26 cellular contexts compared by ENCODE assay signal in genomic region chr4:167088115-167088514, GRCh38.
DNase-seq lines count a peak whose midpoint lies in the region; ATAC-seq and TF ChIP-seq lines count a peak whose summit lies in the region.
"Had no signal": no experiment of that assay in that cellular context is flagged by ENCODE, and none has a peak within 500 bp of the region (broad histone marks: within the 10 kb centered on the region; RNA-seq: fewer than 3 reads in every experiment).

No MANE protein-coding gene starts in this region.

- no peak for TF ChIP-seq CTCF in SK-N-SH (IDR thresholded peaks at IDR 0.05)
- TF ChIP-seq CTCF in chondrocyte (IDR thresholded peaks at IDR 0.05), result no peak
- TF ChIP-seq CTCF in CD4-positive, alpha-beta T cell (IDR thresholded peaks at IDR 0.05), result no peak

- no peaks in the 10 kb centered on the region for H3K36me3 ChIP-seq in SK-N-SH (replicated peaks in 1 of 2; ENCODE audit: control insufficient read depth in 1 of 2, insufficient read depth in 2 of 2, low read length in 1 of 2)
- H3K36me3 ChIP-seq: adrenal gland, Peyer's patch, upper lobe of right lung had no signal

- no peak overlapping the region for H3K4me3 ChIP-seq in SK-N-SH (ENCODE audit: low read depth in 2 of 2, low read length in 1 of 2)
- H3K4me3 ChIP-seq: adrenal gland, Peyer's patch, skin epidermis, upper lobe of right lung had no signal

- no peaks in the 10 kb centered on the region for H3K9me3 ChIP-seq in SK-N-SH
- no peaks in the 10 kb centered on the region for H3K9me3 ChIP-seq in CD4-positive, alpha-beta T cell (ENCODE audit: control insufficient read depth, low read length)
- H3K9me3 ChIP-seq: adrenal gland, Peyer's patch, upper lobe of right lung had no signal

- no peaks in the 10 kb centered on the region for H3K79me2 ChIP-seq in SK-N-SH (ENCODE audit: insufficient read depth)

- H3K4me1 Mint-ChIP-seq in chondrocyte (ENCODE audit: low read depth), result no peaks in the 10 kb centered on the region
- H3K4me1 Mint-ChIP-seq in CD4-positive, alpha-beta T cell (ENCODE audit: low read depth), result no peaks in the 10 kb centered on the region
- H3K4me1 Mint-ChIP-seq: nephron had no signal

- H3K9me3 Mint-ChIP-seq in chondrocyte (ENCODE audit: low read depth), result no peaks in the 10 kb centered on the region
- peaks cover 4% of the 10 kb centered on the region for H3K9me3 Mint-ChIP-seq in CD4-positive, alpha-beta T cell
- H3K9me3 Mint-ChIP-seq: nephron had no signal

- H3K27ac Mint-ChIP-seq in chondrocyte (ENCODE audit: unreplicated experiment), result no peak overlapping the region
- H3K27ac Mint-ChIP-seq in CD4-positive, alpha-beta T cell, result no peak overlapping the region
- H3K27ac Mint-ChIP-seq: nephron, progenitor cell of endocrine pancreas had no signal

- no peaks in the 10 kb centered on the region for H3K27me3 ChIP-seq in SK-N-SH (ENCODE audit: insufficient read depth)
- no peaks in the 10 kb centered on the region for H3K27me3 ChIP-seq in CD4-positive, alpha-beta T cell (ENCODE audit: control insufficient read depth, insufficient read depth, low read length)
- H3K27me3 ChIP-seq: adrenal gland, foreskin keratinocyte, Peyer's patch, upper lobe of right lung had no signal

- no peaks in the 10 kb centered on the region for H4K20me1 ChIP-seq in SK-N-SH (ENCODE audit: insufficient read depth)

- no peaks in the 10 kb centered on the region for H3K36me3 Mint-ChIP-seq in chondrocyte (ENCODE audit: low read depth)
- H3K36me3 Mint-ChIP-seq in CD4-positive, alpha-beta T cell (ENCODE audit: low read depth), result no peaks in the 10 kb centered on the region

- no peak overlapping the region for H2AFZ ChIP-seq in SK-N-SH (ENCODE audit: low read depth)

- H3F3A ChIP-seq in SK-N-SH (replicated peaks; ENCODE audit: insufficient read depth), result no peaks in the 10 kb centered on the region

- no peaks in the 10 kb centered on the region for H3K27me3 Mint-ChIP-seq in chondrocyte (ENCODE audit: low read depth)
- no peaks in the 10 kb centered on the region for H3K27me3 Mint-ChIP-seq in CD4-positive, alpha-beta T cell
- H3K27me3 Mint-ChIP-seq: progenitor cell of endocrine pancreas had no signal

- no peak for TF ChIP-seq RAD21 in SK-N-SH (IDR thresholded peaks at IDR 0.05; ENCODE audit: low read length)

- POLR2A ChIA-PET in SK-N-SH (lab: Yijun Ruan, JAX), result no interaction called here
- POLR2A ChIA-PET in CD4-positive, alpha-beta T cell (lab: Charles Lee), result no interaction called here

- H3K4me1 ChIP-seq in SK-N-SH (ENCODE audit: control insufficient read depth in 1 of 2, insufficient read depth in 2 of 2, low read depth in 1 of 2, low read length in 1 of 2), result no peaks in the 10 kb centered on the region
- H3K4me1 ChIP-seq: adrenal gland, foreskin keratinocyte, Peyer's patch, upper lobe of right lung had no signal

- H3K4me2 ChIP-seq in SK-N-SH, result no peak overlapping the region

- no peak overlapping the region for H3K4me3 Mint-ChIP-seq in chondrocyte (ENCODE audit: unreplicated experiment)
- H3K4me3 Mint-ChIP-seq in CD4-positive, alpha-beta T cell, result no peak overlapping the region
- H3K4me3 Mint-ChIP-seq: nephron had no signal

- H3K9me2 ChIP-seq in SK-N-SH, result no peaks in the 10 kb centered on the region

- CTCF ChIA-PET in SK-N-SH (lab: Yijun Ruan, JAX), result no interaction called here
- CTCF ChIA-PET in CD4-positive, alpha-beta T cell (lab: Charles Lee), result no interaction called here

- intact Hi-C loops in CD4-positive, alpha-beta T cell (cut with DNase I, micrococcal nuclease), result no loop called here

- no peak overlapping the region for H3K9ac ChIP-seq in SK-N-SH

- ATAC-seq in GM18502 (IDR thresholded peaks at IDR 0.05; ENCODE audit: poor library complexity, unreplicated experiment), result peak; percentile 88
- peak; percentile 68 for ATAC-seq in GM19395 (IDR thresholded peaks at IDR 0.05; ENCODE audit: unreplicated experiment)
- ATAC-seq in HG02973 (IDR thresholded peaks at IDR 0.05; ENCODE audit: unreplicated experiment), result peak; percentile 72
- peak; percentile 76 for ATAC-seq in HG03457 (IDR thresholded peaks at IDR 0.05; ENCODE audit: unreplicated experiment)
- ATAC-seq in CD4-positive, alpha-beta T cell (ENCODE audit: poor library complexity), result no peak
- ATAC-seq: foreskin keratinocyte, SK-N-SH treated with all-trans-retinoic acid at 6 μM for 48 hours, upper lobe of right lung had no signal

- TF ChIP-seq EP300 in SK-N-SH (IDR thresholded peaks at IDR 0.05; ENCODE audit: borderline replicate concordance in 1 of 2, low read depth in 1 of 2, low read length in 1 of 2), result no peak

- no peak for DNase-seq in SK-N-SH
- no peak for DNase-seq in chondrocyte (ENCODE audit: low spot score)
- DNase-seq in NCI-H446 treated with DMSO at 0.1 percent for 48 hours (lab: John Stamatoyannopoulos, UW), result no peak
- no peak for DNase-seq in CD4-positive, alpha-beta T cell
- DNase-seq: activated CD4-positive, alpha-beta T cell treated with anti-CD3 and anti-CD28 coated beads for 48 hours; activated effector memory CD4-positive, alpha-beta T cell treated with Interleukin-2 at 50 U/mL for 16 hours; adrenal gland; DMS153; foreskin keratinocyte; GF-D8; NCI-H1417; NCI-H2171 treated with DMSO at 0.1 percent for 48 hours; NCI-H82; Peyer's patch; stimulated activated CD4-positive, alpha-beta T cell treated with anti-CD3 and anti-CD28 coated beads, Interleukin-2, amount 100 ng/mL, for 48 hours; upper lobe of right lung had no signal

- H3K27ac ChIP-seq in SK-N-SH (ENCODE audit: low read depth in 2 of 2, low read length in 1 of 2), result no peak overlapping the region
- H3K27ac ChIP-seq in CD4-positive, alpha-beta T cell (ENCODE audit: low read depth, low read length), result no peak overlapping the region
- H3K27ac ChIP-seq: adrenal gland, C4-2B, epithelial cell of prostate, foreskin keratinocyte, Peyer's patch, skin epidermis, upper lobe of right lung had no signal

TF ChIP-seq in SK-N-SH, 30 proteins besides CTCF, POLR2A, EP300 and RAD21 (continues in another document):
- TF ChIP-seq FOXM1 (IDR thresholded peaks at IDR 0.05; ENCODE audit: low read depth) (no peak), RXRA (IDR thresholded peaks at IDR 0.05; ENCODE audit: borderline replicate concordance, low read depth) (no peak), PBX3 (IDR thresholded peaks at IDR 0.05) (no peak), SMC3 (IDR thresholded peaks at IDR 0.05; ENCODE audit: low read depth, low read length) (no peak), USF2 (IDR thresholded peaks at IDR 0.05; ENCODE audit: borderline replicate concordance, low read depth, low read length) (no peak), MAX (IDR thresholded peaks at IDR 0.05; ENCODE audit: low read depth) (no peak), USF1 (IDR thresholded peaks at IDR 0.05; ENCODE audit: borderline replicate concordance, low read depth) (no peak), MEF2A (IDR thresholded peaks at IDR 0.05; ENCODE audit: borderline replicate concordance, low read depth) (no peak), EZH2phosphoT487 (IDR thresholded peaks at IDR 0.05; ENCODE audit: borderline replicate concordance, low read depth) (no peak), IRF3 (IDR thresholded peaks at IDR 0.05; ENCODE audit: low read depth, low read length) (no peak), JUND (IDR thresholded peaks at IDR 0.05) (no peak), NFIC (IDR thresholded peaks at IDR 0.05; ENCODE audit: borderline replicate concordance) (no peak), TEAD4 (IDR thresholded peaks at IDR 0.05; ENCODE audit: borderline replicate concordance, insufficient read depth) (no peak), TAF1 (IDR thresholded peaks at IDR 0.05; ENCODE audit: borderline replicate concordance, low read depth, low read length) (no peak), MXI1 (IDR thresholded peaks at IDR 0.05; ENCODE audit: low read depth, low read length) (no peak), FOXJ3 (CRISPR knock-in tag; IDR thresholded peaks at IDR 0.05) (no peak), RCOR1 (IDR thresholded peaks at IDR 0.05; ENCODE audit: low read length) (no peak), GABPA (IDR thresholded peaks at IDR 0.05; ENCODE audit: low read depth) (no peak), GATA2 (CRISPR knock-in tag; IDR thresholded peaks at IDR 0.05) (no peak)
